9 cellular contexts compared by ENCODE assay signal in the genomic region with DNA sequence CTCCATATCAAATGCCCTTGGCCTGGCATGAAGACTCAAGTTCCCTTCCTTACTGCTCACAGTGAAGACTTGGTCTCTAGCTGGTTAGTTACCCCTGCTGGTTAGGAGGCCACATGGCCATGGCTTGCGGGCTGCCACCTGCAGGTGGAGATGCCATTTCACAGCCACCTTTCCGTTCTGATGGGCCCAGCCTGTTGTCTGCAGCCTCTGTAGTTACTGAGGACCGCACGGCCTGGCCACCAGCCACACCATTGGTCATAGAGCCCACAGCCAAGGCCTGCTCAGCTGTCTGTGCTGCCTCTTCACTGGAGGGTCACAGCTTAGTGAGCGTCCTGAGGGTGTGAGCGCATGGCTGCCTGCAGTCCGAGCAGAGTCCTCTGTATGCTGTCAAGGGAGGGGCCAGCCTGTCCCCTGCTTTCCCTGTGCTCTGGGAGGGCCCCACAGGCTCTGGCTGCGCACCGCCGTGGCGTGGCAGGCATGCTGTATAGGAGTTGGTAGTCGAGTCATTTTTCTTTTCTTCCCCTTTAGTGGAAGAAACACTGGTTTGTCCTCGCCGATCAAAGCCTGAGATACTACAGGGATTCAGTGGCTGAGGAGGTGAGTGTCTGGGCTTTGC. TPM values are rescaled to one million over a fixed set of nuclear protein-coding genes. Genes with fewer than 3 reads are reported as not detected.
DNase-seq lines count a peak whose midpoint lies in the region; ATAC-seq and TF ChIP-seq lines count a peak whose summit lies in the region.
"Had no signal": no experiment of that assay in that cellular context is flagged by ENCODE, and none has a peak within 500 bp of the region (broad histone marks: within the 10 kb centered on the region; RNA-seq: fewer than 3 reads in every experiment).

No MANE protein-coding gene starts in this region.

- peak; percentile 47 for TF ChIP-seq CTCF in DOHH2 (IDR thresholded peaks at IDR 0.05; ENCODE audit: low read depth, low read length, poor library complexity, severe bottlenecking)

- peaks cover 45% of the 10 kb centered on the region for H3K36me3 ChIP-seq in DOHH2 (ENCODE audit: control insufficient read depth, low read length)

- no peaks in the 10 kb centered on the region for H3K9me3 ChIP-seq in DOHH2 (ENCODE audit: control insufficient read depth, insufficient read depth, low read length)
- H3K9me3 ChIP-seq: lower lobe of right lung had no signal

- no peaks in the 10 kb centered on the region for H3K27me3 Mint-ChIP-seq in activated naive CD8-positive, alpha-beta T cell treated with anti-CD3 and anti-CD28 coated beads for 36 hours

- H3K27me3 ChIP-seq in DOHH2 (ENCODE audit: control insufficient read depth, low read length) = no peaks in the 10 kb centered on the region

- H3K27ac Mint-ChIP-seq in activated naive CD8-positive, alpha-beta T cell treated with anti-CD3 and anti-CD28 coated beads for 36 hours = peak overlapping the region; percentile 45

- no peaks in the 10 kb centered on the region for H3K4me1 ChIP-seq in DOHH2 (ENCODE audit: control insufficient read depth, low read length)

- ATAC-seq in GM18870 (IDR thresholded peaks at IDR 0.05; ENCODE audit: unreplicated experiment) (no peak), GM21723 (IDR thresholded peaks at IDR 0.05; ENCODE audit: unreplicated experiment) (no peak)
- ATAC-seq: lower lobe of right lung had no signal

- no peak overlapping the region for H3K4me3 Mint-ChIP-seq in activated naive CD8-positive, alpha-beta T cell treated with anti-CD3 and anti-CD28 coated beads for 36 hours

- H4K20me1 ChIP-seq in DOHH2 (ENCODE audit: control insufficient read depth, insufficient read depth, low read depth, low read length) = no peaks in the 10 kb centered on the region

- H3K36me3 Mint-ChIP-seq in activated naive CD8-positive, alpha-beta T cell treated with anti-CD3 and anti-CD28 coated beads for 36 hours = peaks cover 8% of the 10 kb centered on the region

- H3K4me3 ChIP-seq in DOHH2 (ENCODE audit: low read length) = no peak overlapping the region
- H3K4me3 ChIP-seq: lower lobe of right lung had no signal

- no peak overlapping the region for H3K27ac ChIP-seq in DOHH2 (ENCODE audit: low read depth, low read length)
- H3K27ac ChIP-seq: lower lobe of right lung had no signal

- H3K9me3 Mint-ChIP-seq in activated naive CD8-positive, alpha-beta T cell treated with anti-CD3 and anti-CD28 coated beads for 36 hours = no peaks in the 10 kb centered on the region

- H3K4me1 Mint-ChIP-seq in activated naive CD8-positive, alpha-beta T cell treated with anti-CD3 and anti-CD28 coated beads for 36 hours = peaks cover 3% of the 10 kb centered on the region

- H3F3A ChIP-seq in DOHH2 (ENCODE audit: control insufficient read depth, insufficient read depth) = no peaks in the 10 kb centered on the region

- DNase-seq in M059J (ENCODE audit: low read depth) (peak; percentile 15), myocyte (ENCODE audit: low read depth) (peak; percentile 42), putamen (ENCODE audit: low spot score) (no peak)
- DNase-seq in activated naive CD8-positive, alpha-beta T cell treated with anti-CD3 and anti-CD28 coated beads for 36 hours = peak; percentile 27
- DNase-seq in activated CD4-positive, CD25-positive, alpha-beta regulatory T cell (lab: John Stamatoyannopoulos, UW) = no peak
- DNase-seq: lower lobe of right lung had no signal

- H3K79me2 ChIP-seq in DOHH2 (ENCODE audit: control insufficient read depth, low read length) = no peaks in the 10 kb centered on the region

- H3K4me2 ChIP-seq in DOHH2 (ENCODE audit: low read length) = no peak overlapping the region

- H3K9me2 ChIP-seq in DOHH2 (replicated peaks; ENCODE audit: control insufficient read depth, low read length) = no peaks in the 10 kb centered on the region

RNA-seq across cellular contexts. Expression of a gene that starts 59.2 kb away (rescaled TPM):
- total RNA-seq in M059J (2014; rRNA removed; shearing (Covaris generic)) = not detected in 2 replicates
- 10 to 100 TPM; 19.4 to 19.5 TPM for total RNA-seq in activated naive CD8-positive, alpha-beta T cell treated with anti-CD3 and anti-CD28 coated beads for 36 hours
- 8.8 and 9.4 TPM in 2 replicates for total RNA-seq in myocyte
- polyA plus RNA-seq in myocyte (2012) = 5.4 TPM

Comparison
In these comparisons a context has a peak if more than half of its experiments do, and no peak if none do; other contexts are left out.
1. DNase-seq: peak in M059J (single experiment), activated naive CD8-positive, alpha-beta T cell treated with anti-CD3 and anti-CD28 coated beads for 36 hours (single experiment) and myocyte (single experiment); none in putamen (single experiment) and activated CD4-positive, CD25-positive, alpha-beta regulatory T cell (0 of 4).